In the genomic region with DNA sequence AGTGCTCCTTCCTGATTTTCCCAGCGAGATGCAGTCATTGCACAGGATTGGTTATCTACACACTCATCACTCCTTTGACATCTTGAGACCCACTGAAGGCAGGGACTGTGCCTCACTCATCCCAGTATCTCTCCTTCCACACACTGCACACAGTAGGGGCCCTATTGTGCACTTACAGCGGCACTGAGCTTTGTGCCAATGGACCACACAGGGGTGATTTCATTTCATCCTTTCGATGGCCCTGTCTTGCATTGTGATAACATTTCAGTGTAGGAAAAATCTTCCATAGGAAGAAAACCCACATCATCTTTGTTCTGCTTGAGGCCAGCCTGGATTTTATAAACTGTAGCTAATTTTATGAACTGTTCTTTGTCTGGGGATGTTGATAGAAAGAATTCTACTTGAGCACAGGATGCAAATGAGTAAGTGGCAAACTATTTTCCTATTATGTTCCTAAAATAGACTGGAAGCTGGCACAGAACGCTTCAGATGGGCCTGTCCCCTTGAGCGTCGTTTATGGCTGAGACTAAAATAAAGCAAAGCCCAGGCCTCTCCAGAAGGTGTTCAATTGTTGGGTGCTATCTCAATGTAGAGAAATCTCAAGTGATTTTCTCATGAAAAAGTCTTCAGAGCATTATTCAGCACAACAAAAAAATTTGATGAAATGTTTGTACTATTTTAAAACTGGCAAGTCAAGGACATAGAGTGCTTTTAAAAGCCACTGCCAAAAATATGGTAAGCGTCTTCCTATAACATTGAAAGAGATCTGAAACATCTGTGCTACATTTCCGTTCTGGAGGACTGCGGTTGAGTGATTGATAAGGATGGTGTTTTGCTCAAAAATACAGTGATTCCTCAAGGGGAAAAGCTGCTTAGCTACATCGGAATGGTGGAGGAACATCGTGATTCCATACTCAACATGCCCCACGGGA, we compare ENCODE assay signal across 9 cellular contexts. TPM values are rescaled to one million over a fixed set of nuclear protein-coding genes. Genes with fewer than 3 reads are reported as not detected.
DNase-seq lines count a peak whose midpoint lies in the region; TF ChIP-seq lines count a peak whose summit lies in the region.
"Had no signal": no experiment of that assay in that cellular context is flagged by ENCODE, and none has a peak within 500 bp of the region (broad histone marks: within the 10 kb centered on the region; RNA-seq: fewer than 3 reads in every experiment).

No MANE protein-coding gene starts in this region.

- H3K36me3 ChIP-seq in colonic mucosa (no peaks in the 10 kb centered on the region), muscle layer of colon (ENCODE audit: insufficient read depth, low read length) (no peaks in the 10 kb centered on the region)

- no peaks in the 10 kb centered on the region for H3K4me1 ChIP-seq in colonic mucosa
- peaks cover 33% of the 10 kb centered on the region for H3K4me1 ChIP-seq in muscle layer of colon (ENCODE audit: insufficient read depth, low read length)

- DNase-seq in AG04450 (ENCODE audit: low read depth, low spot score) (peak; percentile 47), LHCN-M2 (ENCODE audit: low read depth) (peak; percentile 89), colonic mucosa (no peak), mucosa of gallbladder (ENCODE audit: low spot score) (no peak), DMS153 treated with DMSO at 0.1 percent for 48 hours (lab: John Stamatoyannopoulos, UW; ENCODE audit: unreplicated experiment) (no peak), 8988T (no peak)
- DNase-seq in stimulated activated CD4-positive, alpha-beta T cell treated with anti-CD3 and anti-CD28 coated beads, Interleukin-4, amount 100 ng/mL, for 4 hours: no peak

- H3K9ac ChIP-seq in colonic mucosa (ENCODE audit: low read depth in 2 of 2, low read length in 2 of 2): no peak overlapping the region
- H3K9ac ChIP-seq in muscle layer of colon (ENCODE audit: low read length): no peak overlapping the region

- intact Hi-C loops in colonic mucosa (cut with DNase I): no loop called here

- H3K27me3 ChIP-seq in AG04450 (ENCODE audit: control insufficient read depth, insufficient read depth, low read length) (no peaks in the 10 kb centered on the region), colonic mucosa (no peaks in the 10 kb centered on the region), muscle layer of colon (ENCODE audit: control insufficient read depth in 1 of 2, insufficient read depth in 2 of 2, low read length in 2 of 2) (no peaks in the 10 kb centered on the region)

- H3K4me3 ChIP-seq in AG04450 (ENCODE audit: low read depth, low read length) (no peak overlapping the region), colonic mucosa (no peak overlapping the region), muscle layer of colon (ENCODE audit: low read depth in 1 of 2, low read length in 2 of 2) (peak overlapping the region in 1 of 2 donors; percentile 17)

- POLR2A ChIA-PET in AG04450 (lab: Yijun Ruan, JAX): interaction anchor here (1.0 to 1.8 kb wide), 2 partner anchors 31 to 53 kb away, joined by 3 to 13 read pairs; no protein-coding TSS in a partner anchor

- H3K27ac ChIP-seq in AG04450 (ENCODE audit: low read depth, low read length) (peak overlapping the region; percentile 98), colonic mucosa (peak overlapping the region; percentile 22), muscle layer of colon (ENCODE audit: low read depth, low read length) (peak overlapping the region; percentile 54)

- no peak for TF ChIP-seq CTCF in AG04450 (IDR thresholded peaks at IDR 0.05; ENCODE audit: low read depth, low read length)
- TF ChIP-seq CTCF in colonic mucosa (IDR thresholded peaks at IDR 0.05): no peak

- H3K9me3 ChIP-seq in AG04450 (ENCODE audit: control insufficient read depth, insufficient read depth, low read length) (no peaks in the 10 kb centered on the region), colonic mucosa (no peaks in the 10 kb centered on the region), muscle layer of colon (ENCODE audit: low read length) (no peaks in the 10 kb centered on the region)

- CTCF ChIA-PET in AG04450 (lab: Charles Lee): interaction anchor here (0.8 to 1.4 kb wide), 2 partner anchors 104 to 129 kb away, joined by 3 to 4 read pairs; no protein-coding TSS in a partner anchor

RNA-seq across cellular contexts. Expression of a gene that starts 10.7 kb away (rescaled TPM):
- polyA plus RNA-seq in AG04450 (2011; rRNA removed): 55.2 and 71.1 TPM in 2 replicates
- polyA minus RNA-seq in AG04450 (2011; rRNA and poly(A)+ RNA removed): 47.3 TPM in 2 replicates
- total RNA-seq in LHCN-M2 (2014; rRNA removed) (42.1 and 60.7 TPM in 2 replicates), colonic mucosa (100 to 1,000 TPM; 114 to 133 TPM), mucosa of gallbladder (104 TPM)
- 52.9 TPM for polyA plus RNA-seq in LHCN-M2 (2012)

RNA-seq across cellular contexts. Expression of a gene that starts 26.1 kb away (rescaled TPM):
- 0.10 and 0.21 TPM in 2 replicates for polyA plus RNA-seq in AG04450 (2011; rRNA removed)
- 0.55 TPM in 1 of 2 replicates, not detected in the other for polyA minus RNA-seq in AG04450 (2011; rRNA and poly(A)+ RNA removed)
- total RNA-seq in LHCN-M2 (2014; rRNA removed) (0.19 and 2.0 TPM in 2 replicates), colonic mucosa (10 to 100 TPM; 32.5 to 34.7 TPM), mucosa of gallbladder (64.8 TPM)
- polyA plus RNA-seq in LHCN-M2 (2012): 0.45 TPM

RNA-seq across cellular contexts. Expression of a gene that starts 50.3 kb away (rescaled TPM):
- not detected in 2 replicates for polyA plus RNA-seq in AG04450 (2011; rRNA removed)
- not detected in 2 replicates for polyA minus RNA-seq in AG04450 (2011; rRNA and poly(A)+ RNA removed)
- total RNA-seq in LHCN-M2 (2014; rRNA removed) (not detected in 2 replicates), colonic mucosa (not detected), mucosa of gallbladder (not detected)
- not detected for polyA plus RNA-seq in LHCN-M2 (2012)
- total RNA-seq: liver had no signal
- polyA plus RNA-seq: liver had no signal

Comparison
In these comparisons a context has a peak if more than half of its experiments do, and no peak if none do; other contexts are left out.
1. DNase-seq: peak in AG04450 (single experiment) and LHCN-M2 (single experiment); none in colonic mucosa (single experiment), mucosa of gallbladder (single experiment), DMS153 treated with DMSO at 0.1 percent for 48 hours (single experiment), stimulated activated CD4-positive, alpha-beta T cell treated with anti-CD3 and anti-CD28 coated beads, Interleukin-4, amount 100 ng/mL, for 4 hours (0 of 2) and 8988T (single experiment).
2. H3K27ac ChIP-seq: peak in every context shown above with its lines; median percentile 98 in AG04450; 54 in muscle layer of colon; 22 in colonic mucosa.
3. RNA of a gene that starts 26.1 kb away (total RNA-seq): 64.8 TPM in mucosa of gallbladder (single experiment) and 32.5 to 34.7 TPM in colonic mucosa; 0.19 to 2.0 TPM in LHCN-M2; every median in the first group is over 10 times any median in the second.